10 cellular contexts compared by ENCODE assay signal in genomic region chr2:240595381-240596079, GRCh38. TPM values are rescaled to one million over a fixed set of nuclear protein-coding genes. Genes with fewer than 3 reads are reported as not detected.
A peak's percentile ranks its signal among the peaks of the same experiment; 100 is the strongest.
DNase-seq lines count a peak whose midpoint lies in the region; ATAC-seq, FAIRE-seq and TF ChIP-seq lines count a peak whose summit lies in the region.
"Had no signal": no experiment of that assay in that cellular context is flagged by ENCODE, and none has a peak within 500 bp of the region (broad histone marks: within the 10 kb centered on the region; RNA-seq: fewer than 3 reads in every experiment).

No MANE protein-coding gene starts in this region.

- no peak for FAIRE-seq in GM12891 (lab: Jason Lieb, UNC)

- H3K27ac Mint-ChIP-seq in T-helper 2 cell treated with Interferon-gamma antibody and Interleukin-4, amounts not matched to agents 5 μg/mL and 100 μg/mL, for 36 hours: peak overlapping the region; percentile 62
- H3K27ac Mint-ChIP-seq: activated naive CD8-positive, alpha-beta T cell had no signal

- H3K36me3 Mint-ChIP-seq in T-helper 2 cell treated with Interferon-gamma antibody and Interleukin-4, amounts not matched to agents 5 μg/mL and 100 μg/mL, for 36 hours (ENCODE audit: low read depth): peaks cover 12% of the 10 kb centered on the region
- H3K36me3 Mint-ChIP-seq: activated naive CD8-positive, alpha-beta T cell had no signal

- TF ChIP-seq POLR2A in GM12891 (IDR thresholded peaks at IDR 0.05; ENCODE audit: low read depth, low read length) (no peak), spleen (IDR thresholded peaks at IDR 0.05) (no peak)

- H3K9me3 Mint-ChIP-seq in T-helper 2 cell treated with Interferon-gamma antibody and Interleukin-4, amounts not matched to agents 5 μg/mL and 100 μg/mL, for 36 hours: no peaks in the 10 kb centered on the region

- H3K4me3 ChIP-seq in AG04450 (ENCODE audit: low read depth, low read length) (no peak overlapping the region), spleen (no peak overlapping the region)

- ATAC-seq in foreskin keratinocyte (peak; percentile 27), GM19467 (IDR thresholded peaks at IDR 0.05; ENCODE audit: unreplicated experiment) (no peak), HG03439 (IDR thresholded peaks at IDR 0.05; ENCODE audit: unreplicated experiment) (no peak)

- H3K27ac ChIP-seq in AG04450 (ENCODE audit: low read depth, low read length) (no peak overlapping the region), foreskin keratinocyte (no peak overlapping the region), spleen (no peak overlapping the region)
- H3K27ac ChIP-seq: parathyroid adenoma had no signal

- H3K4me1 ChIP-seq in foreskin keratinocyte: no peaks in the 10 kb centered on the region
- peaks cover 0 to 13% (median 4%) of the 10 kb centered on the region in 6 donors for H3K4me1 ChIP-seq in spleen
- H3K4me1 ChIP-seq: parathyroid adenoma had no signal

- DNase-seq in AG04450 (ENCODE audit: low read depth, low spot score): no peak
- peak; percentile 75 for DNase-seq in GM12891 (ENCODE audit: insufficient read length, low spot score)
- DNase-seq in T-helper 2 cell treated with Interferon-gamma antibody and Interleukin-4, amounts not matched to agents 5 μg/mL and 100 μg/mL, for 36 hours (ENCODE audit: low spot score): peak; percentile 45
- no peak for DNase-seq in foreskin keratinocyte
- DNase-seq in spleen: peak; percentile 67
- no peak for DNase-seq in NK-92 (lab: John Stamatoyannopoulos, UW; ENCODE audit: unreplicated experiment)

- peak; percentile 42 for TF ChIP-seq CTCF in AG04450 (IDR thresholded peaks at IDR 0.05; ENCODE audit: low read depth, low read length)
- peak; percentile 57 for TF ChIP-seq CTCF in foreskin keratinocyte (conservative IDR thresholded peaks at IDR 0.05)
- peak in 3 of 11 experiments; percentile 22 to 37 (median 26) for TF ChIP-seq CTCF in spleen (IDR thresholded peaks at IDR 0.05 in 8 of 11, conservative IDR thresholded peaks at IDR 0.05 in 3 of 11)

- peaks cover 4% of the 10 kb centered on the region for H3K4me1 Mint-ChIP-seq in T-helper 2 cell treated with Interferon-gamma antibody and Interleukin-4, amounts not matched to agents 5 μg/mL and 100 μg/mL, for 36 hours (ENCODE audit: low read depth)

- intact Hi-C loops in spleen (cut with DNase I; ENCODE audit: low total_unique reads): no loop called here

- H3K27me3 ChIP-seq in AG04450 (ENCODE audit: control insufficient read depth, insufficient read depth, low read length): no peaks in the 10 kb centered on the region
- H3K27me3 ChIP-seq in foreskin keratinocyte: no peaks in the 10 kb centered on the region
- H3K27me3 ChIP-seq in spleen (replicated peaks in 1 of 7): no peaks in the 10 kb centered on the region

- 78 to 83% (median 81%) methylated on average over 6 to 18 of the region's 18 CpGs for WGBS in spleen, 5 donors

- H3K9me3 ChIP-seq in AG04450 (ENCODE audit: control insufficient read depth, insufficient read depth, low read length) (no peaks in the 10 kb centered on the region; the same call in 1 of the 2 replicates), spleen (no peaks in the 10 kb centered on the region)

- H3K27me3 Mint-ChIP-seq in T-helper 2 cell treated with Interferon-gamma antibody and Interleukin-4, amounts not matched to agents 5 μg/mL and 100 μg/mL, for 36 hours (ENCODE audit: low read depth): no peaks in the 10 kb centered on the region
- H3K27me3 Mint-ChIP-seq: activated naive CD8-positive, alpha-beta T cell had no signal

- no peak overlapping the region for H3K4me3 Mint-ChIP-seq in T-helper 2 cell treated with Interferon-gamma antibody and Interleukin-4, amounts not matched to agents 5 μg/mL and 100 μg/mL, for 36 hours
- H3K4me3 Mint-ChIP-seq: activated naive CD8-positive, alpha-beta T cell had no signal

- POLR2A ChIA-PET in AG04450 (lab: Yijun Ruan, JAX): no interaction called here

- CTCF ChIA-PET in AG04450 (lab: Charles Lee): no interaction called here

- peaks cover 0 to 100% (median 92%) of the 10 kb centered on the region in 6 donors for H3K36me3 ChIP-seq in spleen

TF ChIP-seq in GM12891, 5 proteins besides CTCF, POLR2A, EP300 and RAD21:
- TF ChIP-seq POLR2AphosphoS5 (IDR thresholded peaks at IDR 0.05; ENCODE audit: low read depth, low read length) (no peak), SPI1 (IDR thresholded peaks at IDR 0.05; ENCODE audit: low read depth, low read length) (no peak), TAF1 (IDR thresholded peaks at IDR 0.05; ENCODE audit: low read depth, low read length) (no peak), PAX5 (IDR thresholded peaks at IDR 0.05; ENCODE audit: insufficient read depth, low read length, severe bottlenecking) (no peak)

RNA-seq across cellular contexts. Expression of gene CAPN10, which starts 9.0 kb away (rescaled TPM):
- polyA plus RNA-seq in AG04450 (2011; rRNA removed) (5.6 and 7.5 TPM in 2 replicates), foreskin keratinocyte (18.6 and 18.7 TPM in 2 replicates), spleen (10 to 100 TPM; 34.7 to 83.1 (median 66.1) TPM)
- polyA minus RNA-seq in AG04450 (2011; rRNA and poly(A)+ RNA removed): 8.2 and 9.1 TPM in 2 replicates
- 15.6 TPM for polyA plus RNA-seq in GM12891 (2012; ENCODE audit: low read depth, missing spikeins)
- total RNA-seq in foreskin keratinocyte (18.2 and 18.4 TPM in 2 replicates), spleen (10 to 100 TPM; 43.0 to 82.6 (median 59.4) TPM)

RNA-seq across cellular contexts. Expression of gene RNPEPL1, which starts 27.2 kb away (rescaled TPM):
- 7.2 and 15.0 TPM in 2 replicates for polyA plus RNA-seq in AG04450 (2011; rRNA removed)
- 12.7 and 23.8 TPM in 2 replicates for polyA minus RNA-seq in AG04450 (2011; rRNA and poly(A)+ RNA removed)
- polyA plus RNA-seq in GM12891 (2012; ENCODE audit: low read depth, missing spikeins): 26.9 TPM
- 27.1 and 34.0 TPM in 2 replicates for total RNA-seq in foreskin keratinocyte
- polyA plus RNA-seq in foreskin keratinocyte: 41.6 and 53.0 TPM in 2 replicates
- total RNA-seq in spleen: 100 to 1,000 TPM in 2 of 7 donors, 10 to 100 TPM in 5; 57.2 to 116 (median 73.0) TPM
- 100 to 1,000 TPM in 2 of 3 donors, 10 to 100 TPM in 1; 79.8 to 165 (median 107) TPM for polyA plus RNA-seq in spleen

RNA-seq across cellular contexts. Expression of gene GPR35, which starts 29.8 kb away (rescaled TPM):
- 0.05 and 0.06 TPM in 2 replicates for polyA plus RNA-seq in AG04450 (2011; rRNA removed)
- 0.04 TPM in 1 of 2 replicates, not detected in the other for polyA minus RNA-seq in AG04450 (2011; rRNA and poly(A)+ RNA removed)
- 1.6 TPM for polyA plus RNA-seq in GM12891 (2012; ENCODE audit: low read depth, missing spikeins)
- 0.07 TPM in 1 of 2 replicates, not detected in the other for total RNA-seq in foreskin keratinocyte
- 0.03 and 0.07 TPM in 2 replicates for polyA plus RNA-seq in foreskin keratinocyte
- total RNA-seq in spleen: 10 to 100 TPM; 10.3 to 25.3 (median 18.7) TPM
- polyA plus RNA-seq in spleen: 10 to 100 TPM in 2 of 3 donors, 1 to 10 TPM in 1; 7.4 to 19.1 (median 17.8) TPM

RNA-seq across cellular contexts. Expression of gene DUSP28, which starts 35.4 kb away (rescaled TPM):
- polyA plus RNA-seq in AG04450 (2011; rRNA removed): 4.4 and 6.1 TPM in 2 replicates
- 1.1 TPM in 2 replicates for polyA minus RNA-seq in AG04450 (2011; rRNA and poly(A)+ RNA removed)
- 6.9 TPM for polyA plus RNA-seq in GM12891 (2012; ENCODE audit: low read depth, missing spikeins)
- total RNA-seq in foreskin keratinocyte: 1.8 and 2.6 TPM in 2 replicates
- polyA plus RNA-seq in foreskin keratinocyte: 2.1 and 2.5 TPM in 2 replicates
- 10 to 100 TPM in 1 of 7 donors, 1 to 10 TPM in 6; 5.9 to 13.6 (median 7.1) TPM for total RNA-seq in spleen
- polyA plus RNA-seq in spleen: 1 to 10 TPM; 6.5 to 9.0 (median 7.9) TPM

RNA-seq across cellular contexts. Expression of gene ANKMY1, which starts 37.7 kb away (rescaled TPM):
- 2.9 and 3.1 TPM in 2 replicates for polyA plus RNA-seq in AG04450 (2011; rRNA removed)
- 7.2 and 8.8 TPM in 2 replicates for polyA minus RNA-seq in AG04450 (2011; rRNA and poly(A)+ RNA removed)
- polyA plus RNA-seq in GM12891 (2012; ENCODE audit: low read depth, missing spikeins): 8.3 TPM
- total RNA-seq in foreskin keratinocyte: 4.2 and 4.8 TPM in 2 replicates
- 2.8 and 2.9 TPM in 2 replicates for polyA plus RNA-seq in foreskin keratinocyte
- 10 to 100 TPM; 26.5 to 45.5 (median 30.1) TPM for total RNA-seq in spleen
- 10 to 100 TPM in 1 of 3 donors, 1 to 10 TPM in 2; 7.6 to 11.4 (median 8.1) TPM for polyA plus RNA-seq in spleen

Comparison
In these comparisons a context has a peak if more than half of its experiments do, and no peak if none do; other contexts are left out.
1. DNase-seq: peak in GM12891 (single experiment), T-helper 2 cell treated with Interferon-gamma antibody and Interleukin-4, amounts not matched to agents 5 μg/mL and 100 μg/mL, for 36 hours (single experiment) and spleen (single experiment); none in AG04450 (single experiment), foreskin keratinocyte (0 of 2) and NK-92 (single experiment).